ENCODE assay signal across 16 cellular contexts in the genomic region with DNA sequence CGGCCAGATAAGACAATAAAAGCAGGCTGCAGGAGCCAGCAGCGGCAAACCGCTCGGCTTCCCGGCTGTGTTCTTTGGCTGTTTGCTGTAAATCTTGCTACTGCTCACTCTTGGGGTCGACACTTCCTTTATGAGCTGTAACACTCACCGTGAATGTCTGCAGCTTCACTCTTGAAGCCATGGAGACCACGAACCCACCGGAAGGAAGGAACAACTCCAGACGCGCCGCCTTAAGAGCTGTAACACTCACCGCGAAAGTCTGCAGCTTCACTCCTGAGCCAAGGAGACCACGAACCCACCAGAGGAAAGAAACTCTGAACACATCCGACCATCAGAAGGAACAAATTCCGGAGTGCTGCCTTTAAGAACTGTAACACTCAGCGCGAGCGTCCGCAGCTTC.
A peak's percentile ranks its signal among the peaks of the same experiment; 100 is the strongest.
DNase-seq lines count a peak whose midpoint lies in the region; ATAC-seq and TF ChIP-seq lines count a peak whose summit lies in the region.
"Had no signal": no experiment of that assay in that cellular context is flagged by ENCODE, and none has a peak within 500 bp of the region (broad histone marks: within the 10 kb centered on the region; RNA-seq: fewer than 3 reads in every experiment).

No MANE protein-coding gene starts in this region.

- no peaks in the 10 kb centered on the region for H4K20me1 ChIP-seq in BLaER1 treated with 17β-estradiol and CSF1 and Interleukin-3, amounts not matched to agents 10 nM and 100 nM

- H3K27me3 Mint-ChIP-seq in nephron progenitor cell (ENCODE audit: low read depth, poor library complexity) (peaks cover 15% of the 10 kb centered on the region), HFFc6 (ENCODE audit: insufficient read depth) (no peaks in the 10 kb centered on the region)

- H3K4me1 Mint-ChIP-seq in nephron progenitor cell (peaks cover 21% of the 10 kb centered on the region), HFFc6 (ENCODE audit: low read depth) (no peaks in the 10 kb centered on the region)

- H3K9me3 Mint-ChIP-seq in nephron progenitor cell: peaks cover 36% of the 10 kb centered on the region
- H3K9me3 Mint-ChIP-seq in HFFc6: peaks cover 41% of the 10 kb centered on the region

- peak overlapping the region; percentile 55 to 90 (median 76) for H3K4me2 ChIP-seq in BLaER1 treated with 17β-estradiol and CSF1 and Interleukin-3, amounts not matched to agents 10 nM and 100 nM

- H3K4me3 Mint-ChIP-seq in nephron progenitor cell: no peak overlapping the region
- no peak overlapping the region for H3K4me3 Mint-ChIP-seq in HFFc6

- H3K4me3 ChIP-seq in BLaER1 treated with 17β-estradiol and CSF1 and Interleukin-3, amounts not matched to agents 10 nM and 100 nM: peak overlapping the region in 4 of 10 experiments; percentile 31 to 49 (median 44); a peak in 7 of 20 replicates
- H3K4me3 ChIP-seq: lung, right lobe of liver had no signal

- H3K9me3 ChIP-seq in BLaER1 treated with 17β-estradiol and CSF1 and Interleukin-3, amounts not matched to agents 10 nM and 100 nM (replicated peaks in 1 of 11): peaks cover 8 to 16% (median 10%) of the 10 kb centered on the region in 11 experiments; a peak in 20 of 22 replicates
- H3K9me3 ChIP-seq: right lobe of liver had no signal

- H3K27ac ChIP-seq in BLaER1 treated with 17β-estradiol and CSF1 and Interleukin-3, amounts not matched to agents 10 nM and 100 nM: peak overlapping the region in 3 of 11 experiments; percentile 8 to 44 (median 40); a peak in 2 of 22 replicates
- H3K27ac ChIP-seq: right lobe of liver had no signal

- H3K9ac ChIP-seq in BLaER1 treated with 17β-estradiol and CSF1 and Interleukin-3, amounts not matched to agents 10 nM and 100 nM: peak overlapping the region in 1 of 11 experiments; percentile 34; a peak in 1 of 22 replicates

- H3K27ac Mint-ChIP-seq in nephron progenitor cell (peak overlapping the region; percentile 84), HFFc6 (no peak overlapping the region)

- peaks cover 12% of the 10 kb centered on the region for H3K36me3 Mint-ChIP-seq in nephron progenitor cell (ENCODE audit: low read depth)
- H3K36me3 Mint-ChIP-seq in HFFc6 (ENCODE audit: low read depth): no peaks in the 10 kb centered on the region

- no peak for ATAC-seq in GM21381 (IDR thresholded peaks at IDR 0.05; ENCODE audit: unreplicated experiment)
- no peak for ATAC-seq in SK-N-SH treated with all-trans-retinoic acid at 6 μM for 48 hours
- ATAC-seq: HCT116, right lobe of liver had no signal

- DNase-seq in Kasumi-1 (lab: John Stamatoyannopoulos, UW) (peak; percentile 89 to 99), nephron progenitor cell (no peak), HFFc6 (no peak), ureter (ENCODE audit: low spot score) (no peak)
- peak; percentile 19 for DNase-seq in activated T-cell treated with anti-CD3 and anti-CD28 coated beads, Interleukin-2, amount 50 U/mL, for 1 hour
- DNase-seq: central memory CD4-positive, alpha-beta T cell; foreskin melanocyte; NCI-H1930; NCI-H524 treated with DMSO at 0.1 percent for 48 hours; right lobe of liver; stimulated activated CD4-positive, alpha-beta T cell treated with anti-CD3 and anti-CD28 coated beads, Interleukin-4, amount 100 ng/mL, for 4 hours had no signal

- peaks cover 8 to 28% (median 23%) of the 10 kb centered on the region in 10 experiments; a peak in 19 of 20 replicates for H3K4me1 ChIP-seq in BLaER1 treated with 17β-estradiol and CSF1 and Interleukin-3, amounts not matched to agents 10 nM and 100 nM
- H3K4me1 ChIP-seq: right lobe of liver had no signal

- H3K36me3 ChIP-seq in BLaER1 treated with 17β-estradiol and CSF1 and Interleukin-3, amounts not matched to agents 10 nM and 100 nM: no peaks in the 10 kb centered on the region
- H3K36me3 ChIP-seq: right lobe of liver had no signal

- peaks cover 0 to 18% (median 8%) of the 10 kb centered on the region in 11 experiments; a peak in 8 of 22 replicates for H3K27me3 ChIP-seq in BLaER1 treated with 17β-estradiol and CSF1 and Interleukin-3, amounts not matched to agents 10 nM and 100 nM
- H3K27me3 ChIP-seq: right lobe of liver had no signal

- no peak for TF ChIP-seq CTCF in nephron progenitor cell (IDR thresholded peaks at IDR 0.05)
- no peak for TF ChIP-seq CTCF in HFFc6 (IDR thresholded peaks at IDR 0.05)

TF ChIP-seq in SK-N-SH treated with all-trans-retinoic acid at 6 μM for 48 hours, 23 proteins besides CTCF, POLR2A, EP300 and RAD21:
- TF ChIP-seq, protein P1, sequence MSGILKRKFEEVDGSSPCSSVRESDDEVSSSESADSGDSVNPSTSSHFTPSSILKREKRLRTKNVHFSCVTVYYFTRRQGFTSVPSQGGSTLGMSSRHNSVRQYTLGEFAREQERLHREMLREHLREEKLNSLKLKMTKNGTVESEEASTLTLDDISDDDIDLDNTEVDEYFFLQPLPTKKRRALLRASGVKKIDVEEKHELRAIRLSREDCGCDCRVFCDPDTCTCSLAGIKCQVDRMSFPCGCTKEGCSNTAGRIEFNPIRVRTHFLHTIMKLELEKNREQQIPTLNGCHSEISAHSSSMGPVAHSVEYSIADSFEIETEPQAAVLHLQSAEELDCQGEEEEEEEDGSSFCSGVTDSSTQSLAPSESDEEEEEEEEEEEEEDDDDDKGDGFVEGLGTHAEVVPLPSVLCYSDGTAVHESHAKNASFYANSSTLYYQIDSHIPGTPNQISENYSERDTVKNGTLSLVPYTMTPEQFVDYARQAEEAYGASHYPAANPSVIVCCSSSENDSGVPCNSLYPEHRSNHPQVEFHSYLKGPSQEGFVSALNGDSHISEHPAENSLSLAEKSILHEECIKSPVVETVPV (CRISPR knock-in tag; IDR thresholded peaks at IDR 0.05): no peak
- TF ChIP-seq OSR1 (CRISPR knock-in tag; IDR thresholded peaks at IDR 0.05) (no peak), RARB (CRISPR knock-in tag; IDR thresholded peaks at IDR 0.05) (no peak), PPARA (CRISPR knock-in tag; IDR thresholded peaks at IDR 0.05; ENCODE audit: borderline replicate concordance) (no peak), ZFP30 (CRISPR knock-in tag; IDR thresholded peaks at IDR 0.05) (no peak), GLIS3 (CRISPR knock-in tag; IDR thresholded peaks at IDR 0.05) (no peak), ZC3H10 (CRISPR knock-in tag; IDR thresholded peaks at IDR 0.05) (no peak), ESRRG (CRISPR knock-in tag; IDR thresholded peaks at IDR 0.05) (no peak), ZFP3 (CRISPR knock-in tag; IDR thresholded peaks at IDR 0.05) (no peak)
- TF ChIP-seq, protein P2, sequence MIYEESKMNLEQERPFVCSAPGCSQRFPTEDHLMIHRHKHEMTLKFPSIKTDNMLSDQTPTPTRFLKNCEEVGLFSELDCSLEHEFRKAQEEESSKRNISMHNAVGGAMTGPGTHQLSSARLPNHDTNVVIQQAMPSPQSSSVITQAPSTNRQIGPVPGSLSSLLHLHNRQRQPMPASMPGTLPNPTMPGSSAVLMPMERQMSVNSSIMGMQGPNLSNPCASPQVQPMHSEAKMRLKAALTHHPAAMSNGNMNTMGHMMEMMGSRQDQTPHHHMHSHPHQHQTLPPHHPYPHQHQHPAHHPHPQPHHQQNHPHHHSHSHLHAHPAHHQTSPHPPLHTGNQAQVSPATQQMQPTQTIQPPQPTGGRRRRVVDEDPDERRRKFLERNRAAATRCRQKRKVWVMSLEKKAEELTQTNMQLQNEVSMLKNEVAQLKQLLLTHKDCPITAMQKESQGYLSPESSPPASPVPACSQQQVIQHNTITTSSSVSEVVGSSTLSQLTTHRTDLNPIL (CRISPR knock-in tag; IDR thresholded peaks at IDR 0.05; ENCODE audit: low read depth): no peak
- TF ChIP-seq, protein P3, sequence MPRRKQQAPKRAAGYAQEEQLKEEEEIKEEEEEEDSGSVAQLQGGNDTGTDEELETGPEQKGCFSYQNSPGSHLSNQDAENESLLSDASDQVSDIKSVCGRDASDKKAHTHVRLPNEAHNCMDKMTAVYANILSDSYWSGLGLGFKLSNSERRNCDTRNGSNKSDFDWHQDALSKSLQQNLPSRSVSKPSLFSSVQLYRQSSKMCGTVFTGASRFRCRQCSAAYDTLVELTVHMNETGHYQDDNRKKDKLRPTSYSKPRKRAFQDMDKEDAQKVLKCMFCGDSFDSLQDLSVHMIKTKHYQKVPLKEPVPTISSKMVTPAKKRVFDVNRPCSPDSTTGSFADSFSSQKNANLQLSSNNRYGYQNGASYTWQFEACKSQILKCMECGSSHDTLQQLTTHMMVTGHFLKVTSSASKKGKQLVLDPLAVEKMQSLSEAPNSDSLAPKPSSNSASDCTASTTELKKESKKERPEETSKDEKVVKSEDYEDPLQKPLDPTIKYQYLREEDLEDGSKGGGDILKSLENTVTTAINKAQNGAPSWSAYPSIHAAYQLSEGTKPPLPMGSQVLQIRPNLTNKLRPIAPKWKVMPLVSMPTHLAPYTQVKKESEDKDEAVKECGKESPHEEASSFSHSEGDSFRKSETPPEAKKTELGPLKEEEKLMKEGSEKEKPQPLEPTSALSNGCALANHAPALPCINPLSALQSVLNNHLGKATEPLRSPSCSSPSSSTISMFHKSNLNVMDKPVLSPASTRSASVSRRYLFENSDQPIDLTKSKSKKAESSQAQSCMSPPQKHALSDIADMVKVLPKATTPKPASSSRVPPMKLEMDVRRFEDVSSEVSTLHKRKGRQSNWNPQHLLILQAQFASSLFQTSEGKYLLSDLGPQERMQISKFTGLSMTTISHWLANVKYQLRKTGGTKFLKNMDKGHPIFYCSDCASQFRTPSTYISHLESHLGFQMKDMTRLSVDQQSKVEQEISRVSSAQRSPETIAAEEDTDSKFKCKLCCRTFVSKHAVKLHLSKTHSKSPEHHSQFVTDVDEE (CRISPR knock-in tag; IDR thresholded peaks at IDR 0.05): no peak
TF ChIP-seq in SK-N-SH treated with all-trans-retinoic acid at 6 μM for 48 hours: peak in this region for 0.

Comparison
In these comparisons a context has a peak if more than half of its experiments do, and no peak if none do; other contexts are left out.
1. DNase-seq: peak in Kasumi-1 (2 of 2) and activated T-cell treated with anti-CD3 and anti-CD28 coated beads, Interleukin-2, amount 50 U/mL, for 1 hour (single experiment); none in nephron progenitor cell (single experiment), HFFc6 (single experiment) and ureter (single experiment).